In the genomic region with DNA sequence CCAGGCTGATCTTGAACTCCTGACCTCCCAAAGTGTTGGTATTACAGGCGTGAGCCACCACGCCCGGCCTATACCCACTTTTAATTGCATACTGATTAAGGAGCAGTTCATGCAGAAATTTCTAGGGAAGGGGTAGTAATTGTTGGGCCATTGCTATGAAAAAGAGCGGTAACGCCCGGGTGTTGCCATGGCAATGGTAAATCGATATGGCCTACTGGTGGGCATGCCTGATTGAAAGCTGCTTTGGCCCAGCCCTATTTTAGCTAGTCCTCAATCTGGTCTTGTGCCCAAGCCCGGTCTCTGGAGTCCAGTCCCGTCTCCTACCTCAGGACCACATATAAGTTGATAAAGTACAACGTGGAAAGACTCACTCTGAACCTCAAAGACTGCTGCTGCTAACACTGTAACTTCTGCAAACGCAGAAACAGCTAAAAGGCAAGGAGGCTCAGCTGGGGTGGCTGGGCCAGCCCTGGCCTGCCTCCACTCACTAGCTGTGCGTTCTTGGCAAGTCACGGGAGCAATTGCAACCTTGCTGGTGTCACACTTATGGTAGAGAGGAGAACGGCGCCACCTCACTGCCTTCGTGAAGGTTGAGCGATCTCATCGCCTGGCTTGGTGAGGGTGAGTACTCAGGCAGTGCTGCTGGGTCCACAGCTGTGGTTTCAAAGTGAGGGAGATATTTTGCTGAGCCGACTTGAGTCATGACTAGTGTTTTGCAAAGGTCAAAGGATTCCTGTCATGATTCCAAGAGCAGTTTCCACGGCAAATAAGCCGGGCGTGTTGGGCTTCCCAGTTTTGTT, we compare ENCODE assay signal across 11 cellular contexts. TPM values are rescaled to one million over a fixed set of nuclear protein-coding genes. Genes with fewer than 3 reads are reported as not detected.
A peak's percentile ranks its signal among the peaks of the same experiment; 100 is the strongest.
DNase-seq lines count a peak whose midpoint lies in the region; ATAC-seq, FAIRE-seq and TF ChIP-seq lines count a peak whose summit lies in the region.
"Had no signal": no experiment of that assay in that cellular context is flagged by ENCODE, and none has a peak within 500 bp of the region (broad histone marks: within the 10 kb centered on the region; RNA-seq: fewer than 3 reads in every experiment).

No MANE protein-coding gene starts in this region.

- intact Hi-C loops in adrenal gland (cut with DNase I) = no loop called here
- intact Hi-C loops in activated naive CD4-positive, alpha-beta T cell treated with anti-CD3 and anti-CD28 coated beads for 36 hours (cut with micrococcal nuclease) = no loop called here

- H3K9ac ChIP-seq in keratinocyte (ENCODE audit: control insufficient read depth, extremely low read depth, insufficient read depth, low read length) = no peak overlapping the region

- dilution Hi-C loops in keratinocyte (cut with MboI; ENCODE audit: extremely low pct_ligation_motif_present, low sequenced_read_pairs) = no loop called here

- H3K36me3 ChIP-seq in adrenal gland (replicated peaks in 1 of 2) = no peaks in the 10 kb centered on the region
- H3K36me3 ChIP-seq in keratinocyte (ENCODE audit: control insufficient read depth in 2 of 2, extremely low read depth in 1 of 2, insufficient read depth in 2 of 2, low read length in 2 of 2) = no peaks in the 10 kb centered on the region
- no peaks in the 10 kb centered on the region for H3K36me3 ChIP-seq in upper lobe of left lung

- H3K27ac ChIP-seq in adrenal gland (peak overlapping the region in 3 of 5 donors; percentile 37 to 59 (median 49)), keratinocyte (ENCODE audit: control insufficient read depth, insufficient read depth, low read length) (no peak overlapping the region), upper lobe of left lung (no peak overlapping the region)
- H3K27ac ChIP-seq: A549 had no signal

- no peak for TF ChIP-seq CTCF in adrenal gland (IDR thresholded peaks at IDR 0.05)
- TF ChIP-seq CTCF in keratinocyte (optimal IDR thresholded peaks at IDR 0.05 in 1 of 3, IDR thresholded peaks at IDR 0.05 in 1 of 3, conservative IDR thresholded peaks at IDR 0.05 in 1 of 3; ENCODE audit: extremely low read depth in 1 of 3, insufficient read depth in 2 of 3, low read length in 3 of 3) = no peak
- no peak for TF ChIP-seq CTCF in upper lobe of left lung (IDR thresholded peaks at IDR 0.05)

- peak; percentile 40 to 79 for ATAC-seq in upper lobe of left lung (ENCODE audit: low FRiP score in 2 of 2)
- ATAC-seq in GM18907 (IDR thresholded peaks at IDR 0.05; ENCODE audit: unreplicated experiment) = no peak
- no peak for ATAC-seq in GM19023 (IDR thresholded peaks at IDR 0.05; ENCODE audit: unreplicated experiment)

- no peak for TF ChIP-seq EP300 in upper lobe of left lung (IDR thresholded peaks at IDR 0.05)

- DNase-seq in NCI-H1417 (lab: John Stamatoyannopoulos, UW) (peak in 2 of 3 experiments; percentile 34 to 64), NCI-H1417 treated with DMSO at 0.1 percent for 48 hours (lab: John Stamatoyannopoulos, UW) (no peak), adrenal gland (peak; percentile 58 to 91 (median 80)), keratinocyte (ENCODE audit: low read depth, low spot score) (no peak), upper lobe of left lung (peak in 1 of 2 donors; percentile 61)
- no peak for DNase-seq in activated naive CD4-positive, alpha-beta T cell treated with anti-CD3 and anti-CD28 coated beads for 36 hours
- DNase-seq: stimulated activated CD4-positive, alpha-beta T cell treated with anti-CD3 and anti-CD28 coated beads, Interleukin-2, amount 100 ng/mL, for 24 hours had no signal

- no peak overlapping the region for H3K27ac Mint-ChIP-seq in activated naive CD4-positive, alpha-beta T cell treated with anti-CD3 and anti-CD28 coated beads for 36 hours
- H3K27ac Mint-ChIP-seq: dendritic cell treated with granulocyte-macrophage colony-stimulating factor and Interleukin-4, amounts not matched to agents 40 ng/mL and 50 ng/mL, for 4 days had no signal

- 48 to 66% (median 54%) methylated on average over 17 to 22 of the region's 22 CpGs for WGBS in adrenal gland, 4 donors
- WGBS in upper lobe of left lung, 2 donors = 61 to 67% methylated on average over 19 to 22 of the region's 22 CpGs

- peak; percentile 69 for FAIRE-seq in keratinocyte (lab: Jason Lieb, UNC)
- FAIRE-seq: A549 had no signal

- no peaks in the 10 kb centered on the region for H3K9me3 Mint-ChIP-seq in activated naive CD4-positive, alpha-beta T cell treated with anti-CD3 and anti-CD28 coated beads for 36 hours
- H3K9me3 Mint-ChIP-seq: dendritic cell treated with granulocyte-macrophage colony-stimulating factor and Interleukin-4, amounts not matched to agents 40 ng/mL and 50 ng/mL, for 4 days had no signal

- no peaks in the 10 kb centered on the region for H3K4me1 Mint-ChIP-seq in activated naive CD4-positive, alpha-beta T cell treated with anti-CD3 and anti-CD28 coated beads for 36 hours (ENCODE audit: low read depth)

- H2AFZ ChIP-seq in keratinocyte (ENCODE audit: control insufficient read depth, low read length) = no peak overlapping the region

- TF ChIP-seq POLR2A in adrenal gland (IDR thresholded peaks at IDR 0.05) = peak in 1 of 2 donors; percentile 36
- TF ChIP-seq POLR2A in upper lobe of left lung (IDR thresholded peaks at IDR 0.05) = no peak

- H3K4me3 ChIP-seq in adrenal gland = no peak overlapping the region
- H3K4me3 ChIP-seq in keratinocyte (ENCODE audit: control insufficient read depth in 2 of 3, extremely low read depth in 1 of 3, insufficient read depth in 2 of 3, low read depth in 1 of 3, low read length in 3 of 3) = no peak overlapping the region
- no peak overlapping the region for H3K4me3 ChIP-seq in upper lobe of left lung
- H3K4me3 ChIP-seq: A549 had no signal

- H4K20me1 ChIP-seq in keratinocyte (ENCODE audit: control insufficient read depth, extremely low read depth, insufficient read depth, low read length) = no peaks in the 10 kb centered on the region

- H3K4me2 ChIP-seq in keratinocyte (ENCODE audit: control insufficient read depth, extremely low read depth, insufficient read depth, low read depth, low read length) = peak overlapping the region; percentile 4
- H3K4me2 ChIP-seq: A549 had no signal

- H3K27me3 ChIP-seq in adrenal gland = no peaks in the 10 kb centered on the region
- H3K27me3 ChIP-seq in keratinocyte (ENCODE audit: control insufficient read depth, extremely low read depth, insufficient read depth, low read length) = no peaks in the 10 kb centered on the region
- no peaks in the 10 kb centered on the region for H3K27me3 ChIP-seq in upper lobe of left lung

- H3K79me2 ChIP-seq in keratinocyte (ENCODE audit: control insufficient read depth, insufficient read depth, low read length) = no peaks in the 10 kb centered on the region

- no peaks in the 10 kb centered on the region for H3K9me1 ChIP-seq in keratinocyte (ENCODE audit: control insufficient read depth, extremely low read depth, insufficient read depth, low read length)

- H3K9me3 ChIP-seq in adrenal gland (replicated peaks in 1 of 3) (no peaks in the 10 kb centered on the region), keratinocyte (ENCODE audit: control insufficient read depth, low read depth, low read length) (no peaks in the 10 kb centered on the region), upper lobe of left lung (no peaks in the 10 kb centered on the region)
- H3K9me3 ChIP-seq: A549 had no signal

- CTCF ChIA-PET in activated naive CD4-positive, alpha-beta T cell treated with anti-CD3 and anti-CD28 coated beads for 36 hours (lab: Charles Lee) = interaction anchor here (1.4 kb wide), 1 partner anchor 22 kb away, joined by 3 read pairs; no protein-coding TSS in a partner anchor

- no peaks in the 10 kb centered on the region for H3K36me3 Mint-ChIP-seq in activated naive CD4-positive, alpha-beta T cell treated with anti-CD3 and anti-CD28 coated beads for 36 hours (ENCODE audit: low read depth)

- H3K4me1 ChIP-seq in adrenal gland (replicated peaks in 1 of 2) (peaks cover 0 to 5% of the 10 kb centered on the region in 2 donors), keratinocyte (ENCODE audit: control insufficient read depth, extremely low read depth, insufficient read depth, low read length) (peaks cover 8% of the 10 kb centered on the region), upper lobe of left lung (no peaks in the 10 kb centered on the region)
- H3K4me1 ChIP-seq: A549 had no signal

- peaks cover 3% of the 10 kb centered on the region for H3K27me3 Mint-ChIP-seq in activated naive CD4-positive, alpha-beta T cell treated with anti-CD3 and anti-CD28 coated beads for 36 hours (ENCODE audit: low read depth)

- H3K4me3 Mint-ChIP-seq in activated naive CD4-positive, alpha-beta T cell treated with anti-CD3 and anti-CD28 coated beads for 36 hours = no peak overlapping the region
- H3K4me3 Mint-ChIP-seq: dendritic cell treated with granulocyte-macrophage colony-stimulating factor and Interleukin-4, amounts not matched to agents 40 ng/mL and 50 ng/mL, for 4 days had no signal

RNA-seq across cellular contexts. Expression of a gene that starts 57.0 kb away (rescaled TPM):
- 100 to 1,000 TPM in 2 of 8 donors, 10 to 100 TPM in 6; 43.7 to 249 (median 74.8) TPM for total RNA-seq in adrenal gland
- 100 to 1,000 TPM in 1 of 3 donors, 10 to 100 TPM in 2; 35.8 to 439 (median 77.0) TPM for polyA plus RNA-seq in adrenal gland
- 30.4 to 76.8 TPM (median 59.1 TPM) in 3 replicates for polyA plus RNA-seq in keratinocyte
- 502 TPM for polyA plus RNA-seq in keratinocyte (2011; ENCODE audit: low read depth)
- 55.5 and 66.3 TPM in 2 replicates for polyA plus RNA-seq in keratinocyte (2011; cell fraction: cytosol; rRNA removed)
- 37.3 and 46.3 TPM in 2 replicates for polyA plus RNA-seq in keratinocyte (2011; cell fraction: nucleus; rRNA removed)
- polyA plus RNA-seq in keratinocyte (2012; ENCODE audit: low replicate concordance) = 56.0 and 59.8 TPM in 2 replicates
- polyA minus RNA-seq in keratinocyte = 7.4 to 32.2 TPM (median 18.9 TPM) in 3 replicates
- polyA minus RNA-seq in keratinocyte (2011; cell fraction: cytosol; rRNA and poly(A)+ RNA removed) = 24.6 TPM
- polyA minus RNA-seq in keratinocyte (2011; cell fraction: nucleus; rRNA and poly(A)+ RNA removed) = 7.7 and 14.1 TPM in 2 replicates
- total RNA-seq in upper lobe of left lung = 10 to 100 TPM in 5 of 6 donors, 1 to 10 TPM in 1; 9.4 to 29.0 (median 24.2) TPM
- total RNA-seq in activated naive CD4-positive, alpha-beta T cell treated with anti-CD3 and anti-CD28 coated beads for 36 hours = 10 to 100 TPM; 53.7 to 53.9 TPM

Comparison
In these comparisons a context has a peak if more than half of its experiments do, and no peak if none do; other contexts are left out.
1. DNase-seq: peak in NCI-H1417 (2 of 3) and adrenal gland (7 of 7); none in NCI-H1417 treated with DMSO at 0.1 percent for 48 hours (single experiment), keratinocyte (single experiment) and activated naive CD4-positive, alpha-beta T cell treated with anti-CD3 and anti-CD28 coated beads for 36 hours (single experiment).
2. H3K27ac ChIP-seq: peak in adrenal gland (3 of 5); none in keratinocyte (single experiment) and upper lobe of left lung (0 of 4).
3. ATAC-seq: peak in upper lobe of left lung (2 of 2); none in GM18907 (single experiment) and GM19023 (single experiment).